ENCODE assay signal across 1 cellular context in genomic region chr5:128534729-128535128, GRCh38.
TF ChIP-seq lines count a peak whose summit lies in the region.

No MANE protein-coding gene starts in this region.

TF ChIP-seq in HEK293, 187 proteins besides CTCF, POLR2A, EP300 and RAD21 (continued from another document and continues in another):
- TF ChIP-seq INSM2 (tag by site-specific recombination; IDR thresholded peaks at IDR 0.05): peak; percentile 52; the same call in 1 of the 2 replicates
- peak; percentile 43; the same call in 1 of the 2 replicates for TF ChIP-seq KLF10 (tag by site-specific recombination; IDR thresholded peaks at IDR 0.05)
- TF ChIP-seq ZNF398 (tag by site-specific recombination; IDR thresholded peaks at IDR 0.05): no peak
- TF ChIP-seq ZNF362 (tag by site-specific recombination; IDR thresholded peaks at IDR 0.05): peak; percentile 76
- TF ChIP-seq WT1 (tag by site-specific recombination; IDR thresholded peaks at IDR 0.05): peak; percentile 68; the same call in 1 of the 2 replicates
- TF ChIP-seq ZNF571 (tag by site-specific recombination; IDR thresholded peaks at IDR 0.05): no peak
- peak; percentile 72; the same call in 1 of the 2 replicates for TF ChIP-seq ZNF660 (tag by site-specific recombination; IDR thresholded peaks at IDR 0.05)
- no peak for TF ChIP-seq PATZ1 (tag by site-specific recombination; IDR thresholded peaks at IDR 0.05)
- TF ChIP-seq ZNF394 (tag by site-specific recombination; IDR thresholded peaks at IDR 0.05; ENCODE audit: borderline replicate concordance): peak; percentile 53; the same call in 1 of the 2 replicates
- TF ChIP-seq SETDB1 (IDR thresholded peaks at IDR 0.05; ENCODE audit: insufficient read length, low read length): no peak
- TF ChIP-seq ZNF747 (tag by site-specific recombination; IDR thresholded peaks at IDR 0.05): no peak
- no peak for TF ChIP-seq ZNF830 (tag by site-specific recombination; IDR thresholded peaks at IDR 0.05; ENCODE audit: low read depth)
- peak; percentile 72 for TF ChIP-seq TSHZ1 (tag by site-specific recombination; IDR thresholded peaks at IDR 0.05; ENCODE audit: borderline replicate concordance)
- TF ChIP-seq REST (tag by site-specific recombination; IDR thresholded peaks at IDR 0.05): 0 out of 2 replicates have a peak, but pooled peaks have one; percentile 28
- TF ChIP-seq ZNF521 (tag by site-specific recombination; IDR thresholded peaks at IDR 0.05): no peak
- peak; percentile 39; the same call in 1 of the 2 replicates for TF ChIP-seq SP3 (tag by site-specific recombination; IDR thresholded peaks at IDR 0.05)
- TF ChIP-seq ZNF624 (tag by site-specific recombination; IDR thresholded peaks at IDR 0.05): no peak
- TF ChIP-seq FEZF1 (tag by site-specific recombination; IDR thresholded peaks at IDR 0.05): no peak
- peak; percentile 70 for TF ChIP-seq ZNF692 (tag by site-specific recombination; IDR thresholded peaks at IDR 0.05)
- TF ChIP-seq ZNF23 (tag by site-specific recombination; IDR thresholded peaks at IDR 0.05; ENCODE audit: borderline replicate concordance): no peak
- peak; percentile 75; the same call in 1 of the 2 replicates for TF ChIP-seq MZF1 (tag by site-specific recombination; IDR thresholded peaks at IDR 0.05; ENCODE audit: borderline replicate concordance)
- TF ChIP-seq ZNF664 (tag by site-specific recombination; IDR thresholded peaks at IDR 0.05): no peak
- TF ChIP-seq OSR2 (tag by site-specific recombination; IDR thresholded peaks at IDR 0.05): peak; percentile 6; the same call in 1 of the 2 replicates
- no peak for TF ChIP-seq ZNF350 (tag by site-specific recombination; IDR thresholded peaks at IDR 0.05)
- peak; percentile 71 for TF ChIP-seq PRDM4 (tag by site-specific recombination; IDR thresholded peaks at IDR 0.05)
- TF ChIP-seq ZNF600 (tag by site-specific recombination; IDR thresholded peaks at IDR 0.05): peak; percentile 79; the same call in 1 of the 2 replicates
- TF ChIP-seq ZNF10 (tag by site-specific recombination; IDR thresholded peaks at IDR 0.05): no peak
- 0 out of 2 replicates have a peak, but pooled peaks have one; percentile 24 for TF ChIP-seq ZFP37 (tag by site-specific recombination; IDR thresholded peaks at IDR 0.05)
- no peak for TF ChIP-seq ZNF626 (tag by site-specific recombination; IDR thresholded peaks at IDR 0.05)
- no peak for TF ChIP-seq ZNF239 (tag by site-specific recombination; IDR thresholded peaks at IDR 0.05)
- 0 out of 2 replicates have a peak, but pooled peaks have one; percentile 20 for TF ChIP-seq ZNF639 (tag by site-specific recombination; IDR thresholded peaks at IDR 0.05)
- TF ChIP-seq REPIN1 (tag by site-specific recombination; IDR thresholded peaks at IDR 0.05; ENCODE audit: low read depth): no peak
- no peak for TF ChIP-seq ZNF292 (tag by site-specific recombination; IDR thresholded peaks at IDR 0.05; ENCODE audit: borderline replicate concordance, low read depth)
- TF ChIP-seq ZNF157 (tag by site-specific recombination; IDR thresholded peaks at IDR 0.05): no peak
- peak; percentile 70; the same call in 1 of the 2 replicates for TF ChIP-seq KLF8 (tag by site-specific recombination; IDR thresholded peaks at IDR 0.05)
- no peak for TF ChIP-seq ZNF473 (tag by site-specific recombination; IDR thresholded peaks at IDR 0.05)
- TF ChIP-seq ZNF202 (tag by site-specific recombination; IDR thresholded peaks at IDR 0.05; ENCODE audit: borderline replicate concordance): no peak
- no peak for TF ChIP-seq ZNF169 (tag by site-specific recombination; IDR thresholded peaks at IDR 0.05)
- no peak for TF ChIP-seq ZNF221 (tag by site-specific recombination; IDR thresholded peaks at IDR 0.05; ENCODE audit: borderline replicate concordance)
- no peak; the same call in 1 of the 2 replicates for TF ChIP-seq ZNF843 (tag by site-specific recombination; IDR thresholded peaks at IDR 0.05)
